ENCODE assay signal across 10 cellular contexts in genomic region chr10:6928531-6929080, GRCh38.
DNase-seq lines count a peak whose midpoint lies in the region; ATAC-seq and TF ChIP-seq lines count a peak whose summit lies in the region.
"Had no signal": no experiment of that assay in that cellular context is flagged by ENCODE, and none has a peak within 500 bp of the region (broad histone marks: within the 10 kb centered on the region; RNA-seq: fewer than 3 reads in every experiment).

No MANE protein-coding gene starts in this region.

- H3K9me3 ChIP-seq in CD4-positive, CD25-positive, alpha-beta regulatory T cell (ENCODE audit: control insufficient read depth in 2 of 2, low read length in 2 of 2): no peaks in the 10 kb centered on the region
- H3K9me3 ChIP-seq in GM23248 (ENCODE audit: low read depth) (no peaks in the 10 kb centered on the region), mucosa of rectum (ENCODE audit: control insufficient read depth in 2 of 2, low read length in 2 of 2) (no peaks in the 10 kb centered on the region), heart right ventricle (no peaks in the 10 kb centered on the region)

- H3K4me1 ChIP-seq in CD4-positive, CD25-positive, alpha-beta regulatory T cell (ENCODE audit: control insufficient read depth, insufficient read depth, low read length, poor library complexity, severe bottlenecking): peaks cover 29% of the 10 kb centered on the region
- H3K4me1 ChIP-seq in GM23248 (ENCODE audit: insufficient read depth) (peaks cover 15% of the 10 kb centered on the region), mucosa of rectum (ENCODE audit: control insufficient read depth in 2 of 2, insufficient read depth in 2 of 2, low read length in 2 of 2) (peaks cover 4 to 8% of the 10 kb centered on the region in 2 donors), heart right ventricle (peaks cover 0 to 50% (median 3%) of the 10 kb centered on the region in 9 donors)

- peak overlapping the region in 1 of 3 donors; percentile 32 for H3K27ac Mint-ChIP-seq in CD4-positive, CD25-positive, alpha-beta regulatory T cell
- H3K27ac Mint-ChIP-seq in activated T-helper 1 cell treated with anti-CD3 and anti-CD28 coated beads, Interleukin-12 subunit alpha, Interleukin-12 subunit beta, Interleukin-2, Interleukin-4 antibody, amounts not matched to agents 30 ng/mL and 10 ng/mL and 1 ng/mL, durations not matched to agents 14 hours and 24 hours and 36 hours: peak overlapping the region; percentile 97
- no peak overlapping the region for H3K27ac Mint-ChIP-seq in MCF 10A (ENCODE audit: low read depth, unreplicated experiment)

- no peaks in the 10 kb centered on the region for H3K9me3 Mint-ChIP-seq in CD4-positive, CD25-positive, alpha-beta regulatory T cell
- peaks cover 15% of the 10 kb centered on the region for H3K9me3 Mint-ChIP-seq in activated T-helper 1 cell treated with anti-CD3 and anti-CD28 coated beads, Interleukin-12 subunit alpha, Interleukin-12 subunit beta, Interleukin-2, Interleukin-4 antibody, amounts not matched to agents 30 ng/mL and 10 ng/mL and 1 ng/mL, durations not matched to agents 14 hours and 24 hours and 36 hours
- H3K9me3 Mint-ChIP-seq in MCF 10A (ENCODE audit: unreplicated experiment): no peaks in the 10 kb centered on the region

- H3K4me3 Mint-ChIP-seq in CD4-positive, CD25-positive, alpha-beta regulatory T cell: peak overlapping the region in 3 of 4 donors; percentile 77 to 85 (median 77)
- peak overlapping the region; percentile 73 for H3K4me3 Mint-ChIP-seq in activated T-helper 1 cell treated with anti-CD3 and anti-CD28 coated beads, Interleukin-12 subunit alpha, Interleukin-12 subunit beta, Interleukin-2, Interleukin-4 antibody, amounts not matched to agents 30 ng/mL and 10 ng/mL and 1 ng/mL, durations not matched to agents 14 hours and 24 hours and 36 hours
- no peak overlapping the region for H3K4me3 Mint-ChIP-seq in MCF 10A (ENCODE audit: unreplicated experiment)

- no TSS peak for BruUV-seq in MCF 10A (replicated peaks; lab: Mats Ljungman, UMichigan)

- peak overlapping the region; percentile 76 for H3K4me3 ChIP-seq in CD4-positive, CD25-positive, alpha-beta regulatory T cell (ENCODE audit: low read depth, low read length)
- H3K4me3 ChIP-seq in GM23248: no peak overlapping the region
- no peak overlapping the region for H3K4me3 ChIP-seq in mucosa of rectum (ENCODE audit: low read length in 2 of 2)
- no peak overlapping the region for H3K4me3 ChIP-seq in heart right ventricle

- POLR2A ChIA-PET in MCF 10A (lab: Yijun Ruan, JAX): interaction anchor here (0.6 to 0.8 kb wide), 3 partner anchors 82 to 257 kb away, joined by 3 to 4 read pairs (median 3); no protein-coding TSS in a partner anchor

- DNase-seq in CD4-positive, CD25-positive, alpha-beta regulatory T cell: no peak
- peak; percentile 4 for DNase-seq in GM23248
- no peak for DNase-seq in activated T-helper 1 cell treated with anti-CD3 and anti-CD28 coated beads, Interleukin-12 subunit alpha, Interleukin-12 subunit beta, Interleukin-2, Interleukin-4 antibody, amounts not matched to agents 30 ng/mL and 10 ng/mL and 1 ng/mL, durations not matched to agents 14 hours and 24 hours and 36 hours (ENCODE audit: low spot score)
- DNase-seq in kidney glomerular epithelial cell (lab: John Stamatoyannopoulos, UW): no peak
- no peak for DNase-seq in MCF 10A (ENCODE audit: unreplicated experiment)
- no peak for DNase-seq in heart right ventricle
- DNase-seq: NCI-H1694 treated with DMSO at 0.1 percent for 48 hours had no signal

- H2AFZ ChIP-seq in GM23248: peak overlapping the region; percentile 50; the same call in 1 of the 2 replicates

- no peaks in the 10 kb centered on the region for H4K20me1 ChIP-seq in GM23248 (ENCODE audit: insufficient read depth)

- TF ChIP-seq CTCF in MCF 10A (IDR thresholded peaks at IDR 0.05; ENCODE audit: unreplicated experiment): no peak
- no peak for TF ChIP-seq CTCF in heart right ventricle (IDR thresholded peaks at IDR 0.05)

- in situ Hi-C loops in GM23248 (cut with MboI): no loop called here

- ATAC-seq in CD4-positive, CD25-positive, alpha-beta regulatory T cell (ENCODE audit: low read depth in 2 of 2): no peak
- no peak for ATAC-seq in GM18868 (IDR thresholded peaks at IDR 0.05; ENCODE audit: unreplicated experiment)
- ATAC-seq in heart right ventricle: no peak
- ATAC-seq: foreskin keratinocyte had no signal

- intact Hi-C loops in activated T-helper 1 cell treated with anti-CD3 and anti-CD28 coated beads, Interleukin-12 subunit alpha, Interleukin-12 subunit beta, Interleukin-2, Interleukin-4 antibody, amounts not matched to agents 30 ng/mL and 10 ng/mL and 1 ng/mL, durations not matched to agents 14 hours and 24 hours and 36 hours (cut with micrococcal nuclease): loop anchor here (1.0 to 10.0 kb wide), 5 partner anchors 120 to 1136 kb away; partner anchors contain the start of genes ATP5F1C and KIN
- intact Hi-C loops in MCF 10A (cut with micrococcal nuclease) (loop anchor here (10.0 kb wide), 1 partner anchor 326 kb away; no protein-coding TSS in a partner anchor), heart right ventricle (cut with DNase I) (loop anchor here in 3 of 10 donors (10.0 kb wide), 2 partner anchors 186 to 326 kb away; no protein-coding TSS in a partner anchor)

- H3K27ac ChIP-seq in CD4-positive, CD25-positive, alpha-beta regulatory T cell (ENCODE audit: insufficient read depth, low read length, poor library complexity, severe bottlenecking): no peak overlapping the region
- H3K27ac ChIP-seq in GM23248: no peak overlapping the region
- H3K27ac ChIP-seq in mucosa of rectum (ENCODE audit: low read depth in 2 of 2, low read length in 2 of 2): peak overlapping the region; percentile 48 to 53
- peak overlapping the region in 1 of 10 donors; percentile 70 for H3K27ac ChIP-seq in heart right ventricle
- H3K27ac ChIP-seq: foreskin keratinocyte had no signal

- no peaks in the 10 kb centered on the region for H3K36me3 Mint-ChIP-seq in CD4-positive, CD25-positive, alpha-beta regulatory T cell
- H3K36me3 Mint-ChIP-seq in activated T-helper 1 cell treated with anti-CD3 and anti-CD28 coated beads, Interleukin-12 subunit alpha, Interleukin-12 subunit beta, Interleukin-2, Interleukin-4 antibody, amounts not matched to agents 30 ng/mL and 10 ng/mL and 1 ng/mL, durations not matched to agents 14 hours and 24 hours and 36 hours (ENCODE audit: low read depth): peaks cover 10% of the 10 kb centered on the region
- no peaks in the 10 kb centered on the region for H3K36me3 Mint-ChIP-seq in MCF 10A (ENCODE audit: insufficient read depth, unreplicated experiment)

- H3K79me2 ChIP-seq in GM23248 (ENCODE audit: insufficient read depth): no peaks in the 10 kb centered on the region

- H3K9ac ChIP-seq in GM23248 (no peak overlapping the region), mucosa of rectum (ENCODE audit: low read depth in 1 of 2, low read length in 2 of 2) (no peak overlapping the region)

- CTCF ChIA-PET in MCF 10A (lab: Yijun Ruan, JAX): interaction anchor here (1.0 to 1.6 kb wide), 2 partner anchors 8 to 488 kb away, joined by 4 to 8 read pairs; no protein-coding TSS in a partner anchor

- no peaks in the 10 kb centered on the region for H3F3A ChIP-seq in GM23248 (ENCODE audit: insufficient read depth)

- no peaks in the 10 kb centered on the region for H3K27me3 ChIP-seq in CD4-positive, CD25-positive, alpha-beta regulatory T cell (ENCODE audit: control insufficient read depth, insufficient read depth, low read length)
- H3K27me3 ChIP-seq in GM23248 (replicated peaks; ENCODE audit: insufficient read depth): no peaks in the 10 kb centered on the region
- no peaks in the 10 kb centered on the region for H3K27me3 ChIP-seq in mucosa of rectum (ENCODE audit: control insufficient read depth in 2 of 2, insufficient read depth in 2 of 2, low read length in 2 of 2)
- H3K27me3 ChIP-seq in heart right ventricle: no peaks in the 10 kb centered on the region
- H3K27me3 ChIP-seq: foreskin keratinocyte had no signal

- WGBS in GM23248 (ENCODE audit: low coverage in 1 of 2, low lambda C conversion rate in 2 of 2, missing lambda C conversion rate in 2 of 2), 2 experiments: 38 to 40% methylated on average over 6 of the region's 6 CpGs
- 51 to 56% methylated on average over 6 of the region's 6 CpGs for WGBS in heart right ventricle, 2 donors

- no peaks in the 10 kb centered on the region for H3K9me2 ChIP-seq in GM23248 (ENCODE audit: insufficient read depth)

- no peaks in the 10 kb centered on the region for H3K27me3 Mint-ChIP-seq in CD4-positive, CD25-positive, alpha-beta regulatory T cell
- H3K27me3 Mint-ChIP-seq in activated T-helper 1 cell treated with anti-CD3 and anti-CD28 coated beads, Interleukin-12 subunit alpha, Interleukin-12 subunit beta, Interleukin-2, Interleukin-4 antibody, amounts not matched to agents 30 ng/mL and 10 ng/mL and 1 ng/mL, durations not matched to agents 14 hours and 24 hours and 36 hours (ENCODE audit: insufficient read depth): peaks cover 6% of the 10 kb centered on the region
- no peaks in the 10 kb centered on the region for H3K27me3 Mint-ChIP-seq in MCF 10A (ENCODE audit: insufficient read depth, unreplicated experiment)

- H3K4me2 ChIP-seq in GM23248 (ENCODE audit: unreplicated experiment): no peak overlapping the region

- H3K4me1 Mint-ChIP-seq in CD4-positive, CD25-positive, alpha-beta regulatory T cell: peaks cover 28 to 41% (median 37%) of the 10 kb centered on the region in 4 donors
- H3K4me1 Mint-ChIP-seq in activated T-helper 1 cell treated with anti-CD3 and anti-CD28 coated beads, Interleukin-12 subunit alpha, Interleukin-12 subunit beta, Interleukin-2, Interleukin-4 antibody, amounts not matched to agents 30 ng/mL and 10 ng/mL and 1 ng/mL, durations not matched to agents 14 hours and 24 hours and 36 hours (ENCODE audit: low read depth): peaks cover 58% of the 10 kb centered on the region
- H3K4me1 Mint-ChIP-seq in MCF 10A (ENCODE audit: insufficient read depth, unreplicated experiment): peaks cover 25% of the 10 kb centered on the region

- H3K36me3 ChIP-seq in CD4-positive, CD25-positive, alpha-beta regulatory T cell (ENCODE audit: control insufficient read depth, insufficient read depth, low read length): no peaks in the 10 kb centered on the region
- H3K36me3 ChIP-seq in GM23248 (ENCODE audit: low read depth) (no peaks in the 10 kb centered on the region), mucosa of rectum (ENCODE audit: control insufficient read depth in 2 of 2, insufficient read depth in 2 of 2, low read length in 2 of 2) (no peaks in the 10 kb centered on the region), heart right ventricle (no peaks in the 10 kb centered on the region)

Comparison
In these comparisons a context has a peak if more than half of its experiments do, and no peak if none do; other contexts are left out.
1. H3K27ac ChIP-seq: peak in mucosa of rectum (2 of 2); none in CD4-positive, CD25-positive, alpha-beta regulatory T cell (single experiment) and GM23248 (single experiment).